Comparison of ENCODE assay signal across 1 cellular context in genomic region chr1:205430631-205431305, GRCh38.
A peak's percentile ranks its signal among the peaks of the same experiment; 100 is the strongest.
TF ChIP-seq lines count a peak whose summit lies in the region.

No MANE protein-coding gene starts in this region.

TF ChIP-seq in K562, 482 proteins besides CTCF, POLR2A, EP300 and RAD21 (continued from another document and continues in another):
- TF ChIP-seq, protein P1, sequence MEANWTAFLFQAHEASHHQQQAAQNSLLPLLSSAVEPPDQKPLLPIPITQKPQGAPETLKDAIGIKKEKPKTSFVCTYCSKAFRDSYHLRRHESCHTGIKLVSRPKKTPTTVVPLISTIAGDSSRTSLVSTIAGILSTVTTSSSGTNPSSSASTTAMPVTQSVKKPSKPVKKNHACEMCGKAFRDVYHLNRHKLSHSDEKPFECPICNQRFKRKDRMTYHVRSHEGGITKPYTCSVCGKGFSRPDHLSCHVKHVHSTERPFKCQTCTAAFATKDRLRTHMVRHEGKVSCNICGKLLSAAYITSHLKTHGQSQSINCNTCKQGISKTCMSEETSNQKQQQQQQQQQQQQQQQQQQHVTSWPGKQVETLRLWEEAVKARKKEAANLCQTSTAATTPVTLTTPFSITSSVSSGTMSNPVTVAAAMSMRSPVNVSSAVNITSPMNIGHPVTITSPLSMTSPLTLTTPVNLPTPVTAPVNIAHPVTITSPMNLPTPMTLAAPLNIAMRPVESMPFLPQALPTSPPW (CRISPR knock-in tag; IDR thresholded peaks at IDR 0.05), result peak; percentile 81
- TF ChIP-seq NKRF (IDR thresholded peaks at IDR 0.05; ENCODE audit: borderline replicate concordance) (peak; percentile 18; the same call in 1 of the 2 replicates), SMARCC2 (IDR thresholded peaks at IDR 0.05; ENCODE audit: low read depth) (0 out of 2 replicates have a peak, but pooled peaks have one; percentile 55), KHSRP (IDR thresholded peaks at IDR 0.05) (no peak), SRSF3 (IDR thresholded peaks at IDR 0.05; ENCODE audit: insufficient read depth, low read length) (no peak), L3MBTL2 (IDR thresholded peaks at IDR 0.05) (peak; percentile 42; the same call in 1 of the 2 replicates), SMARCA4 (IDR thresholded peaks at IDR 0.05) (peak; percentile 83), LCOR (CRISPR knock-in tag; IDR thresholded peaks at IDR 0.05) (0 out of 2 replicates have a peak, but pooled peaks have one; percentile 62), RB1 (IDR thresholded peaks at IDR 0.05; ENCODE audit: low read depth) (peak; percentile 78; the same call in 1 of the 2 replicates), ADNP (tag; IDR thresholded peaks at IDR 0.05) (0 out of 2 replicates have a peak, but pooled peaks have one; percentile 21), XRCC3 (IDR thresholded peaks at IDR 0.05) (no peak), CREB3L1 (IDR thresholded peaks at IDR 0.05; ENCODE audit: borderline replicate concordance, low read depth) (peak; percentile 40; the same call in 1 of the 2 replicates), YY1 (IDR thresholded peaks at IDR 0.05; ENCODE audit: borderline replicate concordance in 1 of 3, control insufficient read depth in 1 of 3, extremely low read depth in 1 of 3, insufficient read depth in 3 of 3, insufficient read length in 1 of 3, insufficient replicate concordance in 2 of 3, low read depth in 1 of 3, low read length in 2 of 3) (peak in 1 of 3 experiments; percentile 2), PTTG1 (tag; IDR thresholded peaks at IDR 0.05; ENCODE audit: low read depth) (no peak), CREB1 (IDR thresholded peaks at IDR 0.05) (no peak), CREB1 (CRISPR knock-in tag; IDR thresholded peaks at IDR 0.05) (0 out of 2 replicates have a peak, but pooled peaks have one; percentile 28), SNIP1 (IDR thresholded peaks at IDR 0.05; ENCODE audit: low read depth) (peak; percentile 74), DMBX1 (CRISPR knock-in tag; IDR thresholded peaks at IDR 0.05; ENCODE audit: borderline replicate concordance) (no peak), ZBTB7A (IDR thresholded peaks at IDR 0.05; ENCODE audit: borderline replicate concordance, control insufficient read depth, low read depth, low read length) (peak; percentile 81), SRSF1 (IDR thresholded peaks at IDR 0.05; ENCODE audit: low read depth, low read length) (no peak), ZC3H8 (IDR thresholded peaks at IDR 0.05) (no peak), TBL1XR1 (IDR thresholded peaks at IDR 0.05; ENCODE audit: low read length in 2 of 2) (peak in 1 of 2 experiments; percentile 38; a peak in 1 of 4 replicates), KLF13 (tag; IDR thresholded peaks at IDR 0.05; ENCODE audit: borderline replicate concordance, low read depth) (0 out of 2 replicates have a peak, but pooled peaks have one; percentile 54), HDAC1 (IDR thresholded peaks at IDR 0.05) (peak in 1 of 2 experiments; percentile 49; a peak in 1 of 4 replicates), NFATC3 (IDR thresholded peaks at IDR 0.05) (peak; percentile 96), FOXK1 (CRISPR knock-in tag; IDR thresholded peaks at IDR 0.05; ENCODE audit: borderline replicate concordance) (0 out of 2 replicates have a peak, but pooled peaks have one; percentile 37), MITF (IDR thresholded peaks at IDR 0.05) (no peak), EGR1 (conservative IDR thresholded peaks at IDR 0.05) (peak; percentile 96), NRF1 (conservative IDR thresholded peaks at IDR 0.05 in 1 of 2, IDR thresholded peaks at IDR 0.05 in 1 of 2) (peak; percentile 93 to 94), MXI1 (IDR thresholded peaks at IDR 0.05; ENCODE audit: low read depth, low read length) (no peak), CEBPG (CRISPR knock-in tag; IDR thresholded peaks at IDR 0.05) (0 out of 2 replicates have a peak, but pooled peaks have one; percentile 3), CEBPG (tag; conservative IDR thresholded peaks at IDR 0.05 in 1 of 2, IDR thresholded peaks at IDR 0.05 in 1 of 2) (no peak), CC2D1A (IDR thresholded peaks at IDR 0.05) (peak; percentile 53; the same call in 1 of the 2 replicates), WHSC1 (IDR thresholded peaks at IDR 0.05; ENCODE audit: low read length) (no peak), SIN3A (IDR thresholded peaks at IDR 0.05; ENCODE audit: borderline replicate concordance in 2 of 2, control insufficient read depth in 1 of 2, low read depth in 2 of 2, low read length in 2 of 2) (no peak), MTA1 (IDR thresholded peaks at IDR 0.05; ENCODE audit: borderline replicate concordance) (0 out of 2 replicates have a peak, but pooled peaks have one; percentile 24), TAL1 (IDR thresholded peaks at IDR 0.05) (no peak)
- TF ChIP-seq, protein P2, sequence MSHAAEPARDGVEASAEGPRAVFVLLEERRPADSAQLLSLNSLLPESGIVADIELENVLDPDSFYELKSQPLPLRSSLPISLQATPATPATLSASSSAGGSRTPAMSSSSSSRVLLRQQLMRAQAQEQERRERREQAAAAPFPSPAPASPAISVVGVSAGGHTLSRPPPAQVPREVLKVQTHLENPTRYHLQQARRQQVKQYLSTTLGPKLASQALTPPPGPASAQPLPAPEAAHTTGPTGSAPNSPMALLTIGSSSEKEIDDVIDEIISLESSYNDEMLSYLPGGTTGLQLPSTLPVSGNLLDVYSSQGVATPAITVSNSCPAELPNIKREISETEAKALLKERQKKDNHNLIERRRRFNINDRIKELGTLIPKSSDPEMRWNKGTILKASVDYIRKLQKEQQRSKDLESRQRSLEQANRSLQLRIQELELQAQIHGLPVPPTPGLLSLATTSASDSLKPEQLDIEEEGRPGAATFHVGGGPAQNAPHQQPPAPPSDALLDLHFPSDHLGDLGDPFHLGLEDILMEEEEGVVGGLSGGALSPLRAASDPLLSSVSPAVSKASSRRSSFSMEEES (CRISPR knock-in tag; IDR thresholded peaks at IDR 0.05), result no peak
- TF ChIP-seq, protein P3, sequence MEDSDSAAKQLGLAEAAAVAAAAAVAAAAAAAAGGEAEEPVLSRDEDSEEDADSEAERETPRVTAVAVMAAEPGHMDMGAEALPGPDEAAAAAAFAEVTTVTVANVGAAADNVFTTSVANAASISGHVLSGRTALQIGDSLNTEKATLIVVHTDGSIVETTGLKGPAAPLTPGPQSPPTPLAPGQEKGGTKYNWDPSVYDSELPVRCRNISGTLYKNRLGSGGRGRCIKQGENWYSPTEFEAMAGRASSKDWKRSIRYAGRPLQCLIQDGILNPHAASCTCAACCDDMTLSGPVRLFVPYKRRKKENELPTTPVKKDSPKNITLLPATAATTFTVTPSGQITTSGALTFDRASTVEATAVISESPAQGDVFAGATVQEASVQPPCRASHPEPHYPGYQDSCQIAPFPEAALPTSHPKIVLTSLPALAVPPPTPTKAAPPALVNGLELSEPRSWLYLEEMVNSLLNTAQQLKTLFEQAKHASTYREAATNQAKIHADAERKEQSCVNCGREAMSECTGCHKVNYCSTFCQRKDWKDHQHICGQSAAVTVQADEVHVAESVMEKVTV (CRISPR knock-in tag; IDR thresholded peaks at IDR 0.05), result peak; percentile 37; the same call in 1 of the 2 replicates
- TF ChIP-seq, protein P4, sequence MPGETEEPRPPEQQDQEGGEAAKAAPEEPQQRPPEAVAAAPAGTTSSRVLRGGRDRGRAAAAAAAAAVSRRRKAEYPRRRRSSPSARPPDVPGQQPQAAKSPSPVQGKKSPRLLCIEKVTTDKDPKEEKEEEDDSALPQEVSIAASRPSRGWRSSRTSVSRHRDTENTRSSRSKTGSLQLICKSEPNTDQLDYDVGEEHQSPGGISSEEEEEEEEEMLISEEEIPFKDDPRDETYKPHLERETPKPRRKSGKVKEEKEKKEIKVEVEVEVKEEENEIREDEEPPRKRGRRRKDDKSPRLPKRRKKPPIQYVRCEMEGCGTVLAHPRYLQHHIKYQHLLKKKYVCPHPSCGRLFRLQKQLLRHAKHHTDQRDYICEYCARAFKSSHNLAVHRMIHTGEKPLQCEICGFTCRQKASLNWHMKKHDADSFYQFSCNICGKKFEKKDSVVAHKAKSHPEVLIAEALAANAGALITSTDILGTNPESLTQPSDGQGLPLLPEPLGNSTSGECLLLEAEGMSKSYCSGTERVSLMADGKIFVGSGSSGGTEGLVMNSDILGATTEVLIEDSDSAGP (CRISPR knock-in tag; IDR thresholded peaks at IDR 0.05), result 0 out of 2 replicates have a peak, but pooled peaks have one; percentile 55
- TF ChIP-seq, protein P5, sequence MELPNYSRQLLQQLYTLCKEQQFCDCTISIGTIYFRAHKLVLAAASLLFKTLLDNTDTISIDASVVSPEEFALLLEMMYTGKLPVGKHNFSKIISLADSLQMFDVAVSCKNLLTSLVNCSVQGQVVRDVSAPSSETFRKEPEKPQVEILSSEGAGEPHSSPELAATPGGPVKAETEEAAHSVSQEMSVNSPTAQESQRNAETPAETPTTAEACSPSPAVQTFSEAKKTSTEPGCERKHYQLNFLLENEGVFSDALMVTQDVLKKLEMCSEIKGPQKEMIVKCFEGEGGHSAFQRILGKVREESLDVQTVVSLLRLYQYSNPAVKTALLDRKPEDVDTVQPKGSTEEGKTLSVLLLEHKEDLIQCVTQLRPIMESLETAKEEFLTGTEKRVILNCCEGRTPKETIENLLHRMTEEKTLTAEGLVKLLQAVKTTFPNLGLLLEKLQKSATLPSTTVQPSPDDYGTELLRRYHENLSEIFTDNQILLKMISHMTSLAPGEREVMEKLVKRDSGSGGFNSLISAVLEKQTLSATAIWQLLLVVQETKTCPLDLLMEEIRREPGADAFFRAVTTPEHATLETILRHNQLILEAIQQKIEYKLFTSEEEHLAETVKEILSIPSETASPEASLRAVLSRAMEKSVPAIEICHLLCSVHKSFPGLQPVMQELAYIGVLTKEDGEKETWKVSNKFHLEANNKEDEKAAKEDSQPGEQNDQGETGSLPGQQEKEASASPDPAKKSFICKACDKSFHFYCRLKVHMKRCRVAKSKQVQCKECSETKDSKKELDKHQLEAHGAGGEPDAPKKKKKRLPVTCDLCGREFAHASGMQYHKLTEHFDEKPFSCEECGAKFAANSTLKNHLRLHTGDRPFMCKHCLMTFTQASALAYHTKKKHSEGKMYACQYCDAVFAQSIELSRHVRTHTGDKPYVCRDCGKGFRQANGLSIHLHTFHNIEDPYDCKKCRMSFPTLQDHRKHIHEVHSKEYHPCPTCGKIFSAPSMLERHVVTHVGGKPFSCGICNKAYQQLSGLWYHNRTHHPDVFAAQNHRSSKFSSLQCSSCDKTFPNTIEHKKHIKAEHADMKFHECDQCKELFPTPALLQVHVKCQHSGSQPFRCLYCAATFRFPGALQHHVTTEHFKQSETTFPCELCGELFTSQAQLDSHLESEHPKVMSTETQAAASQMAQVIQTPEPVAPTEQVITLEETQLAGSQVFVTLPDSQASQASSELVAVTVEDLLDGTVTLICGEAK (IDR thresholded peaks at IDR 0.05), result 0 out of 2 replicates have a peak, but pooled peaks have one; percentile 16
- TF ChIP-seq, protein P5 (CRISPR knock-in tag; IDR thresholded peaks at IDR 0.05), result no peak
